ENCODE assay signal across 8 cellular contexts in the genomic region with DNA sequence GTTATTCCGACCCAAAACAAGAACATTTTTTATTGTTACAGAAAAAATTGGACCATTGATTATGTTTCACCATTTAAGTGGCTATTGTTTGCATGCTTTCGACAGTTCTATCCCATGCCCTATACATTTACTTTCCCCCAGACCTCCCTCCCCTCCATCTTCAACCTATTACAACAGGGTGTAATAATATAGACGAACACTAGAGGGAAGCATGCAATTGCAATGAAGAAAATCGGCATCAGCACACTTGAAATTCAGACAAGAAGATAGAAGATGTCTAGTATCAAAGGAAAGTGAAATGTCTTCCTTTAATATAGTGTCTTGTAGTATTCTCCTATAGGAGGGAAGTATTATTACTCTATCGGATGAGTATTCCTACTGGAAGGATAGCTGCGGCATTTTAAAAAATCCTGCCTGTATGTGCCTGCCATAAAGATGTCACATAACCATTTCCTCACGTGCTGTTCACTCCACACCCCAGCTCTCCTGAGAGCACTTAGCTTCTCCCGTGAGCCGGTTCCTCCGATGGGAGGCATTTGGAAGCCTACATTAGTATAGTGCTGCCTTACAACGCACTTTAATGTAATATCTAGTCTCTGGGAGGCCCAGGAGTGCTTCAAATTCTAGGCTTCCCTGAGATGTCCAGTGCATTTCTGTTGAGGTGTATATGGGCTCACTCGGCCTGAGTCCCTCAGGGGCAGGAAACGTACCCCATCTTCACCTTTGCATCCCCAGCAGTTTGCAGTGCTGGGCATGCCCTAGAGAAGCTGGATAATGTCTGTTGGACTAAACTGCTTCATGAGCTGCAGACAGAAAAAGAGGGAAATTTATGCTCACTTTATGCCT. TPM values are rescaled to one million over a fixed set of nuclear protein-coding genes. Genes with fewer than 3 reads are reported as not detected.
DNase-seq lines count a peak whose midpoint lies in the region; ATAC-seq and TF ChIP-seq lines count a peak whose summit lies in the region.

No MANE protein-coding gene starts in this region.

- H3K27me3 ChIP-seq in WERI-Rb-1 (ENCODE audit: insufficient read depth, low read depth, severe bottlenecking) (peaks cover 68% of the 10 kb centered on the region), prostate gland (replicated peaks; ENCODE audit: insufficient read depth) (no peaks in the 10 kb centered on the region)

- H3K27ac ChIP-seq in WERI-Rb-1 (no peak overlapping the region), prostate gland (no peak overlapping the region)

- TF ChIP-seq POLR2A in prostate gland (IDR thresholded peaks at IDR 0.05) = no peak

- peak; percentile 79 for ATAC-seq in GM18517 (IDR thresholded peaks at IDR 0.05; ENCODE audit: unreplicated experiment)
- ATAC-seq in HG03139 (IDR thresholded peaks at IDR 0.05; ENCODE audit: unreplicated experiment) = peak; percentile 64
- no peak for ATAC-seq in HG03571 (IDR thresholded peaks at IDR 0.05; ENCODE audit: unreplicated experiment)

- intact Hi-C loops in prostate gland (cut with DNase I) = loop anchor here (2.0 to 10.0 kb wide), 4 partner anchors 41 to 423 kb away; partner anchors contain the start of gene SIAH2

- H3K4me3 ChIP-seq in AG10803 (ENCODE audit: low read length) = no peak overlapping the region
- H3K4me3 ChIP-seq in WERI-Rb-1 (ENCODE audit: low read depth, low read length) = no peak overlapping the region
- H3K4me3 ChIP-seq in prostate gland = no peak overlapping the region

- TF ChIP-seq CTCF in AG10803 (conservative IDR thresholded peaks at IDR 0.05; ENCODE audit: low read length) (peak; percentile 81), WERI-Rb-1 (IDR thresholded peaks at IDR 0.05; ENCODE audit: low read depth, low read length) (peak; percentile 38; the same call in 1 of the 2 replicates), prostate gland (IDR thresholded peaks at IDR 0.05) (peak; percentile 64 to 91 (median 86))

- WGBS in prostate gland = 13% methylated on average over 13 of the region's 13 CpGs

- H3K4me1 ChIP-seq in prostate gland (replicated peaks) = no peaks in the 10 kb centered on the region

- H3K9me3 ChIP-seq in WERI-Rb-1 (ENCODE audit: severe bottlenecking) (no peaks in the 10 kb centered on the region), prostate gland (no peaks in the 10 kb centered on the region)

- H3K36me3 ChIP-seq in WERI-Rb-1 (no peaks in the 10 kb centered on the region), prostate gland (no peaks in the 10 kb centered on the region)

- DNase-seq in AG10803 (ENCODE audit: low read depth) (peak; percentile 64), NCI-H2171 treated with DMSO at 0.1 percent for 48 hours (lab: John Stamatoyannopoulos, UW) (peak; percentile 79), WERI-Rb-1 (no peak), glomerular visceral epithelial cell (ENCODE audit: extremely low spot score) (peak; percentile 63), prostate gland (ENCODE audit: low spot score) (no peak)

RNA-seq across cellular contexts. Expression of gene ERICH6, which starts 17.8 kb away (rescaled TPM):
- total RNA-seq in prostate gland = under 1 TPM; 0.09 to 0.57 TPM

RNA-seq across cellular contexts. Expression of gene SIAH2, which starts 41.5 kb away (rescaled TPM):
- total RNA-seq in prostate gland = 10 to 100 TPM; 47.4 to 48.9 TPM

Comparison
In these comparisons a context has a peak if more than half of its experiments do, and no peak if none do; other contexts are left out.
1. DNase-seq: peak in AG10803 (single experiment), NCI-H2171 treated with DMSO at 0.1 percent for 48 hours (single experiment) and glomerular visceral epithelial cell (single experiment); none in WERI-Rb-1 (single experiment) and prostate gland (single experiment).
2. Peak in every context shown above with its lines, with median percentiles within 50 percentile points of each other: CTCF ChIP-seq.